ENCODE assay signal across 35 cellular contexts in genomic region chr1:84581648-84582047, GRCh38.
"Had no signal": no experiment of that assay in that cellular context is flagged by ENCODE, and none has a peak within 500 bp of the region (broad histone marks: within the 10 kb centered on the region; RNA-seq: fewer than 3 reads in every experiment).

No MANE protein-coding gene starts in this region.

- DNase-seq: activated CD4-positive, alpha-beta T cell treated with anti-CD3 and anti-CD28 coated beads for 1 hour; activated CD4-positive, alpha-beta T cell treated with anti-CD3 and anti-CD28 coated beads for 48 hours; activated CD4-positive, CD25-positive, alpha-beta regulatory T cell; activated CD8-positive, alpha-beta T cell treated with anti-CD3 and anti-CD28 coated beads for 36 hours; activated effector memory CD4-positive, alpha-beta T cell treated with anti-CD3 and anti-CD28 coated beads, Interleukin-2, amount 50 U/mL, for 16 hours; activated naive CD4-positive, alpha-beta T cell; activated naive CD4-positive, alpha-beta T cell treated with anti-CD3 and anti-CD28 coated beads, Interleukin-2, amount 50 U/mL, for 16 hours; activated naive CD8-positive, alpha-beta T cell treated with anti-CD3 and anti-CD28 coated beads for 36 hours; activated T-cell treated with anti-CD3 and anti-CD28 coated beads, Interleukin-2, amount 50 U/mL, for 1 hour; activated T-cell treated with anti-CD3 and anti-CD28 coated beads, Interleukin-2, amount 50 U/mL, for 72 hours; amniotic stem cell; aorta; brain microvascular endothelial cell; central memory CD4-positive, alpha-beta T cell; MG63; NCI-H1048; NCI-H1105 treated with DMSO at 0.1 percent for 48 hours; NCI-H1436; NCI-H1694 treated with DMSO at 0.1 percent for 48 hours; NCI-H2029; NCI-H2227 treated with DMSO at 0.1 percent for 48 hours; NCI-H446; NCI-H510A treated with DMSO at 0.1 percent for 48 hours; NCI-H526 treated with DMSO at 0.1 percent for 48 hours; NK-92 treated with Interleukin-12 subunit alpha and Interleukin-12 subunit beta, amount 100 ng/mL, for 24 hours; PC-3; SIG-M5; SW 1271; T-helper 1 cell; T-helper 2 cell; T-helper 9 cell had no signal

- H3K27me3 ChIP-seq: brain microvascular endothelial cell, MG63 had no signal

- H3K9me3 ChIP-seq: MG63 had no signal

- ATAC-seq: activated CD8-positive, alpha-beta T cell treated with anti-CD3 and anti-CD28 coated beads for 36 hours; activated T-cell treated with anti-CD3 and anti-CD28 coated beads, Interleukin-2, amount 50 U/mL, for 72 hours; activated T-helper 17 cell treated with anti-CD3 and anti-CD28 coated beads, Interleukin-2, amount 50 U/mL, for 72 hours; PC-3; Right ventricle myocardium inferior had no signal

- H3K4me3 Mint-ChIP-seq: activated CD8-positive, alpha-beta T cell treated with anti-CD3 and anti-CD28 coated beads for 36 hours; activated naive CD8-positive, alpha-beta T cell treated with anti-CD3 and anti-CD28 coated beads for 36 hours; activated T-cell treated with anti-CD3 and anti-CD28 coated beads, Interleukin-2, amount 50 U/mL, for 72 hours; activated T-helper 17 cell treated with anti-CD3 and anti-CD28 coated beads, Interleukin-2, amount 50 U/mL, for 72 hours had no signal

- H3K4me3 ChIP-seq: MG63 had no signal

- H3K4me1 Mint-ChIP-seq: activated naive CD8-positive, alpha-beta T cell treated with anti-CD3 and anti-CD28 coated beads for 36 hours; activated T-helper 17 cell treated with anti-CD3 and anti-CD28 coated beads, Interleukin-2, amount 50 U/mL, for 72 hours had no signal

- H3K27ac Mint-ChIP-seq: activated CD8-positive, alpha-beta T cell treated with anti-CD3 and anti-CD28 coated beads for 36 hours; activated naive CD8-positive, alpha-beta T cell treated with anti-CD3 and anti-CD28 coated beads for 36 hours; activated T-cell treated with anti-CD3 and anti-CD28 coated beads, Interleukin-2, amount 50 U/mL, for 72 hours; activated T-helper 17 cell treated with anti-CD3 and anti-CD28 coated beads, Interleukin-2, amount 50 U/mL, for 72 hours had no signal

- H3K36me3 Mint-ChIP-seq: activated naive CD8-positive, alpha-beta T cell treated with anti-CD3 and anti-CD28 coated beads for 36 hours had no signal

- H3K9me3 Mint-ChIP-seq: activated CD8-positive, alpha-beta T cell treated with anti-CD3 and anti-CD28 coated beads for 36 hours; activated naive CD8-positive, alpha-beta T cell treated with anti-CD3 and anti-CD28 coated beads for 36 hours; activated T-helper 17 cell treated with anti-CD3 and anti-CD28 coated beads, Interleukin-2, amount 50 U/mL, for 72 hours had no signal

- H3K27ac ChIP-seq: brain microvascular endothelial cell, RWPE1, VCaP had no signal

- H3K27me3 Mint-ChIP-seq: activated CD8-positive, alpha-beta T cell treated with anti-CD3 and anti-CD28 coated beads for 36 hours; activated naive CD8-positive, alpha-beta T cell treated with anti-CD3 and anti-CD28 coated beads for 36 hours had no signal

- H3K36me3 ChIP-seq: brain microvascular endothelial cell, MG63 had no signal
